In the genomic region with DNA sequence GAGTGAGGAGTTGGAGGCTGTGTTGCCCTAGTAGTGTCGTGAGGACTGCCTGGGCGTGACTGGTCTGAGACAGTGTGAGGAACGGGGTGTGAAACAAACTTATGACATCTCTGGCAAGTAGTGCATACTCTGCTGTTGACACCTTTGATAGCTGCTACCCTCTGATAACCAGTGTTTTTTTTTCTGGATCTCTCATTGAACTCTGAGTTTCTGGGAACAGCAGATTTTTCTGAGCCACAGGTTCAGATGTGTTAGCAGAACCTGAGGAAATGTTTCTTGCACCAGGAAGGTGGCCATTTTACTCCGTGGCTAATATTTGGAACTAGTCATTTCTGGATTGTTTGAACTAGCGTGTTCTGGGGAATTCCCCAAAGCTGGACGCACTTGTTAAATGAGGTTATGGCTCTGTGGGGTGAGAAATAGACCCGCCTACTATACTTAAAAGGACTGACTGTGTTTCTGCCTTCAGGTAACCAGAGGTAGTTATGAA, we compare ENCODE assay signal across 9 cellular contexts. TPM values are rescaled to one million over a fixed set of nuclear protein-coding genes. Genes with fewer than 3 reads are reported as not detected.
DNase-seq lines count a peak whose midpoint lies in the region; ATAC-seq and TF ChIP-seq lines count a peak whose summit lies in the region.
"Had no signal": no experiment of that assay in that cellular context is flagged by ENCODE, and none has a peak within 500 bp of the region (broad histone marks: within the 10 kb centered on the region; RNA-seq: fewer than 3 reads in every experiment).

No MANE protein-coding gene starts in this region.

- H3K36me3 Mint-ChIP-seq in effector memory CD8-positive, alpha-beta T cell (ENCODE audit: insufficient read depth) = peaks cover 4% of the 10 kb centered on the region
- peaks cover 6% of the 10 kb centered on the region; the same call in 1 of the 2 replicates for H3K36me3 Mint-ChIP-seq in HFFc6 (ENCODE audit: low read depth)

- DNase-seq in effector memory CD8-positive, alpha-beta T cell = peak in 2 of 3 experiments; percentile 6 to 11
- DNase-seq in dedifferentiated amniotic fluid mesenchymal stem cell (ENCODE audit: extremely low spot score) (no peak), amniotic stem cell (lab: John Stamatoyannopoulos, UW) (no peak), HFFc6 (no peak), SIG-M5 (lab: John Stamatoyannopoulos, UW) (no peak)
- DNase-seq: NCI-H2029 treated with DMSO at 0.1 percent for 48 hours had no signal

- no peak for TF ChIP-seq CTCF in HFFc6 (IDR thresholded peaks at IDR 0.05)

- ATAC-seq in GM18508 (IDR thresholded peaks at IDR 0.05; ENCODE audit: insufficient read depth, unreplicated experiment) = peak; percentile 91
- ATAC-seq in GM19463 (IDR thresholded peaks at IDR 0.05; ENCODE audit: unreplicated experiment) = peak; percentile 88
- ATAC-seq in HG03060 (IDR thresholded peaks at IDR 0.05; ENCODE audit: low read depth, unreplicated experiment) = peak; percentile 63
- ATAC-seq in effector memory CD8-positive, alpha-beta T cell (replicated peaks) = peak; percentile 84

- H3K9me3 Mint-ChIP-seq in effector memory CD8-positive, alpha-beta T cell = no peaks in the 10 kb centered on the region
- peaks cover 37% of the 10 kb centered on the region for H3K9me3 Mint-ChIP-seq in HFFc6

- no peaks in the 10 kb centered on the region for H3K27me3 Mint-ChIP-seq in effector memory CD8-positive, alpha-beta T cell
- peaks cover 3% of the 10 kb centered on the region; the same call in 1 of the 2 replicates for H3K27me3 Mint-ChIP-seq in HFFc6 (ENCODE audit: insufficient read depth)

- peak overlapping the region in 1 of 2 donors; percentile 30 for H3K4me3 Mint-ChIP-seq in effector memory CD8-positive, alpha-beta T cell
- no peak overlapping the region for H3K4me3 Mint-ChIP-seq in HFFc6

- H3K27ac Mint-ChIP-seq in effector memory CD8-positive, alpha-beta T cell = peak overlapping the region; percentile 51 to 71
- no peak overlapping the region for H3K27ac Mint-ChIP-seq in HFFc6

- H3K4me1 Mint-ChIP-seq in effector memory CD8-positive, alpha-beta T cell (ENCODE audit: low read depth in 2 of 2) = peaks cover 12 to 18% of the 10 kb centered on the region in 2 donors
- H3K4me1 Mint-ChIP-seq in HFFc6 (ENCODE audit: low read depth) = no peaks in the 10 kb centered on the region

RNA-seq across cellular contexts. Expression of gene AUTS2, which starts 52.9 kb away (rescaled TPM):
- under 1 TPM in 4 of 6 experiments, not detected in 2; 0.02 to 0.19 (median 0.16) TPM for total RNA-seq in HFFc6 (2021; fragmentation: NEBNext Ultra II Directional; extraction: Animal tissue kit (Norgen Biotek cat#: 25700))

Comparison
In these comparisons a context has a peak if more than half of its experiments do, and no peak if none do; other contexts are left out.
1. DNase-seq: peak in effector memory CD8-positive, alpha-beta T cell (2 of 3); none in dedifferentiated amniotic fluid mesenchymal stem cell (single experiment), amniotic stem cell (single experiment), HFFc6 (single experiment) and SIG-M5 (single experiment).
2. Peak in every context shown above with its lines, with median percentiles within 50 percentile points of each other: ATAC-seq.